In the genomic region with DNA sequence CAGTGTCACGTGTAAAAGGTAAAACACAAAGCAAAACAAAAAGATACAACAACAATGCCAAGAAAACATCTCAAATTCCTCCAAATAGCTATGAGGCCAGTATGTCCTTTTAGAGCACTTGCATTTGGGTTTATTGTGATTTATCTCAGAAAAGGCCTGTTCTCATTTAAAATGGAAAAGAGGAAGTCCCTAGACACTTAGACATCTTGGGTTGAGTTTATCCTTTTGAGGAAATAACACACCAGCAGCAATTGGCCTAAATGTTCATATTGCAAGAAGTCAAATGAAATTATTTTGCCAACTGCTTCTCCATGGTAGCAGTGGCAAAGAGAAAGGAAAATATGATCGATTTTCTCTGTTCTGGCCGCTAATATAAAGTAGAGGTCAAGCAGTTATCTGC, we compare ENCODE assay signal across 27 cellular contexts. TPM values are rescaled to one million over a fixed set of nuclear protein-coding genes. Genes with fewer than 3 reads are reported as not detected.
"Had no signal": no experiment of that assay in that cellular context is flagged by ENCODE, and none has a peak within 500 bp of the region (broad histone marks: within the 10 kb centered on the region; RNA-seq: fewer than 3 reads in every experiment).

No MANE protein-coding gene starts in this region.

- H3K9me3 ChIP-seq: adrenal gland, gastrocnemius medialis, left lung, tibial artery had no signal

- H3K4me1 Mint-ChIP-seq: mesothelial cell of epicardium, nephron had no signal

- H3K4me1 ChIP-seq: adrenal gland, gastrocnemius medialis, left lung, tibial artery had no signal

- H3K9me3 Mint-ChIP-seq: activated CD4-positive, alpha-beta memory T cell treated with anti-CD3 and anti-CD28 coated beads for 36 hours; activated naive CD4-positive, alpha-beta T cell treated with anti-CD3 and anti-CD28 coated beads, Interleukin-2, amount 50 U/mL, for 72 hours; activated T-helper 1 cell treated with anti-CD3 and anti-CD28 coated beads, Interleukin-12 subunit alpha, Interleukin-12 subunit beta, Interleukin-2, Interleukin-4 antibody, amounts not matched to agents 30 ng/mL and 10 ng/mL and 1 ng/mL, durations not matched to agents 14 hours and 24 hours and 36 hours; dendritic cell treated with granulocyte-macrophage colony-stimulating factor and Interleukin-4, amounts not matched to agents 40 ng/mL and 50 ng/mL, for 4 days; mesothelial cell of epicardium; nephron had no signal

- H3K4me3 Mint-ChIP-seq: activated CD4-positive, alpha-beta memory T cell treated with anti-CD3 and anti-CD28 coated beads for 36 hours; activated T-helper 1 cell treated with anti-CD3 and anti-CD28 coated beads, Interleukin-12 subunit alpha, Interleukin-12 subunit beta, Interleukin-2, Interleukin-4 antibody, amounts not matched to agents 30 ng/mL and 10 ng/mL and 1 ng/mL, durations not matched to agents 14 hours and 24 hours and 36 hours; dendritic cell treated with granulocyte-macrophage colony-stimulating factor and Interleukin-4, amounts not matched to agents 40 ng/mL and 50 ng/mL, for 4 days; mesothelial cell of epicardium; nephron had no signal

- ATAC-seq: activated naive CD4-positive, alpha-beta T cell treated with anti-CD3 and anti-CD28 coated beads, Interleukin-2, amount 50 U/mL, for 72 hours; esophagus mucosa; gastrocnemius medialis; left lung had no signal

- H3K27ac Mint-ChIP-seq: activated CD4-positive, alpha-beta memory T cell treated with anti-CD3 and anti-CD28 coated beads for 36 hours; activated naive CD4-positive, alpha-beta T cell treated with anti-CD3 and anti-CD28 coated beads, Interleukin-2, amount 50 U/mL, for 72 hours; activated T-helper 1 cell treated with anti-CD3 and anti-CD28 coated beads, Interleukin-12 subunit alpha, Interleukin-12 subunit beta, Interleukin-2, Interleukin-4 antibody, amounts not matched to agents 30 ng/mL and 10 ng/mL and 1 ng/mL, durations not matched to agents 14 hours and 24 hours and 36 hours; dendritic cell treated with granulocyte-macrophage colony-stimulating factor and Interleukin-4, amounts not matched to agents 40 ng/mL and 50 ng/mL, for 4 days; mesothelial cell of epicardium; nephron had no signal

- H3K27me3 ChIP-seq: gastrocnemius medialis had no signal

- H3K36me3 ChIP-seq: adrenal gland, gastrocnemius medialis, left lung, tibial artery had no signal

- H3K27ac ChIP-seq: adrenal gland, gastrocnemius medialis, left lung, tibial artery, WERI-Rb-1 had no signal

- H3K36me3 Mint-ChIP-seq: activated CD4-positive, alpha-beta memory T cell treated with anti-CD3 and anti-CD28 coated beads for 36 hours; activated naive CD4-positive, alpha-beta T cell treated with anti-CD3 and anti-CD28 coated beads, Interleukin-2, amount 50 U/mL, for 72 hours; mesothelial cell of epicardium had no signal

- H3K4me3 ChIP-seq: adrenal gland, gastrocnemius medialis, left lung, tibial artery had no signal

- DNase-seq: activated CD4-positive, alpha-beta memory T cell treated with anti-CD3 and anti-CD28 coated beads for 36 hours; activated gamma-delta T cell treated with Interleukin-2 at 50 U/mL for 16 hours; activated T-cell treated with anti-CD3 and anti-CD28 coated beads for 4 hours; adrenal gland; cerebellar nuclear complex; effector CD8-positive, alpha-beta T cell; gastrocnemius medialis; head of caudate nucleus; left lung; occipital lobe; posterior cingulate gyrus; retina; stimulated activated CD4-positive, alpha-beta T cell treated with anti-CD3 and anti-CD28 coated beads, Interleukin-12 subunit alpha, Interleukin-12 subunit beta, amount 100 ng/mL, for 4 hours; stimulated activated CD4-positive, alpha-beta T cell treated with anti-CD3 and anti-CD28 coated beads, Interleukin-2, amount 100 ng/mL, for 24 hours; stimulated activated naive CD4-positive, alpha-beta T cell treated with Interleukin-2 at 50 U/mL for 16 hours; substantia nigra; T-helper 9 cell; tibial artery; WERI-Rb-1 had no signal

RNA-seq across cellular contexts. Expression of a gene that starts 59.3 kb away (rescaled TPM):
- total RNA-seq: activated CD4-positive, alpha-beta memory T cell treated with anti-CD3 and anti-CD28 coated beads for 36 hours; activated naive CD4-positive, alpha-beta T cell treated with anti-CD3 and anti-CD28 coated beads, Interleukin-2, amount 50 U/mL, for 72 hours; bronchial epithelial cell; left lung; lung microvascular endothelial cell had no signal
